Comparison of ENCODE assay signal across 9 cellular contexts in the genomic region with DNA sequence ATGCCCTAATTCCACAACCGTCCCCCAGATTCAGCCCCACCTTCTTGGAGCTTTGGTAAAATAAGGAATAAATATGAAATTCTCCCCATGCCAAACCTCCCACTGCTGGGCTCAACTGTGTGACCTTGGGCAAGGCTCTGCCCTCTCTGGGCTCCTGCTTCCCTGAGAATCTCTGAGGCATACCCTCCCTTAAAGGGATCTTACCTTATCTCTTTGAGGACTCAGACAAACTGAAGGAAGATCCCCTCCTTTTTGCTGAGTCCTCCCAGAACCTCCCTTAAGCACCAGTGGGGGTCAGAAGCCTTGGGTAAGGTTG. TPM values are rescaled to one million over a fixed set of nuclear protein-coding genes. Genes with fewer than 3 reads are reported as not detected.
DNase-seq lines count a peak whose midpoint lies in the region; ATAC-seq, FAIRE-seq and TF ChIP-seq lines count a peak whose summit lies in the region.
"Had no signal": no experiment of that assay in that cellular context is flagged by ENCODE, and none has a peak within 500 bp of the region (broad histone marks: within the 10 kb centered on the region; RNA-seq: fewer than 3 reads in every experiment).

No MANE protein-coding gene starts in this region.

- TF ChIP-seq CTCF in AG10803 (conservative IDR thresholded peaks at IDR 0.05; ENCODE audit: low read length) (no peak), neural crest cell (conservative IDR thresholded peaks at IDR 0.05) (no peak)

- no peak overlapping the region for H3K4me3 Mint-ChIP-seq in dendritic cell treated with granulocyte-macrophage colony-stimulating factor and Interleukin-4, amounts not matched to agents 40 ng/mL and 50 ng/mL, for 4 days
- H3K4me3 Mint-ChIP-seq in neural crest cell = peak overlapping the region; percentile 74

- intact Hi-C loops in dendritic cell treated with granulocyte-macrophage colony-stimulating factor and Interleukin-4, amounts not matched to agents 40 ng/mL and 50 ng/mL, for 4 days (cut with micrococcal nuclease) = no loop called here
- intact Hi-C loops in left colon (cut with DNase I, micrococcal nuclease) = no loop called here

- H3K9me3 Mint-ChIP-seq in dendritic cell treated with granulocyte-macrophage colony-stimulating factor and Interleukin-4, amounts not matched to agents 40 ng/mL and 50 ng/mL, for 4 days = no peaks in the 10 kb centered on the region
- H3K9me3 Mint-ChIP-seq in neural crest cell = no peaks in the 10 kb centered on the region

- FAIRE-seq in HTR-8/SVneo (lab: Jason Lieb, UNC) = peak; percentile 31

- peak overlapping the region; percentile 93 for H3K4me3 ChIP-seq in AG10803 (ENCODE audit: low read length)

- H3K27ac Mint-ChIP-seq in dendritic cell treated with granulocyte-macrophage colony-stimulating factor and Interleukin-4, amounts not matched to agents 40 ng/mL and 50 ng/mL, for 4 days = peak overlapping the region; percentile 89
- H3K27ac Mint-ChIP-seq in neural crest cell (ENCODE audit: unreplicated experiment) = peak overlapping the region; percentile 6

- DNase-seq in AG10803 (ENCODE audit: low read depth) (no peak), HTR-8/SVneo (ENCODE audit: insufficient read length, low spot score) (no peak), neural crest cell (ENCODE audit: low read depth, low spot score) (no peak), left colon (no peak), NCI-H345 (lab: John Stamatoyannopoulos, UW) (no peak), midbrain (lab: John Stamatoyannopoulos, UW) (no peak), inferior parietal cortex (ENCODE audit: extremely low spot score) (no peak)

- H3K36me3 Mint-ChIP-seq in dendritic cell treated with granulocyte-macrophage colony-stimulating factor and Interleukin-4, amounts not matched to agents 40 ng/mL and 50 ng/mL, for 4 days (ENCODE audit: low read depth) = no peaks in the 10 kb centered on the region
- no peaks in the 10 kb centered on the region for H3K36me3 Mint-ChIP-seq in neural crest cell (ENCODE audit: low read depth)

- no peak for ATAC-seq in left colon

- H3K27me3 Mint-ChIP-seq in dendritic cell treated with granulocyte-macrophage colony-stimulating factor and Interleukin-4, amounts not matched to agents 40 ng/mL and 50 ng/mL, for 4 days = peaks cover 34% of the 10 kb centered on the region
- peaks cover 1% of the 10 kb centered on the region for H3K27me3 Mint-ChIP-seq in neural crest cell (ENCODE audit: low read depth)

- H3K4me1 Mint-ChIP-seq in dendritic cell treated with granulocyte-macrophage colony-stimulating factor and Interleukin-4, amounts not matched to agents 40 ng/mL and 50 ng/mL, for 4 days (ENCODE audit: low read depth) = peaks cover 48% of the 10 kb centered on the region
- peaks cover 41% of the 10 kb centered on the region for H3K4me1 Mint-ChIP-seq in neural crest cell

RNA-seq across cellular contexts. Expression of gene CD248, which starts 2.7 kb away (rescaled TPM):
- 4.2 and 4.8 TPM in 2 replicates for total RNA-seq in neural crest cell
- 10 to 100 TPM in 1 of 2 donors, 1 to 10 TPM in 1; 4.5 to 13.7 TPM for total RNA-seq in left colon
- total RNA-seq: M059J had no signal

RNA-seq across cellular contexts. Expression of gene RIN1, which starts 22.1 kb away (rescaled TPM):
- 3.7 and 4.3 TPM in 2 replicates for total RNA-seq in neural crest cell
- total RNA-seq in left colon = 10 to 100 TPM; 10.3 to 10.6 TPM

RNA-seq across cellular contexts. Expression of gene TMEM151A, which starts 22.4 kb away (rescaled TPM):
- total RNA-seq in neural crest cell (0.57 and 1.0 TPM in 2 replicates), left colon (under 1 TPM; 0.14 to 0.18 TPM)
- total RNA-seq: M059J had no signal

RNA-seq across cellular contexts. Expression of gene YIF1A, which starts 25.2 kb away (rescaled TPM):
- total RNA-seq in neural crest cell (59.4 and 60.9 TPM in 2 replicates), left colon (100 to 1,000 TPM in 1 of 2 donors, 10 to 100 TPM in 1; 87.8 to 101 TPM)

RNA-seq across cellular contexts. Expression of gene BRMS1, which starts 30.8 kb away (rescaled TPM):
- total RNA-seq in neural crest cell (40.2 and 49.0 TPM in 2 replicates), left colon (10 to 100 TPM; 42.5 to 46.3 TPM)
